11 cellular contexts compared by ENCODE assay signal in the genomic region with DNA sequence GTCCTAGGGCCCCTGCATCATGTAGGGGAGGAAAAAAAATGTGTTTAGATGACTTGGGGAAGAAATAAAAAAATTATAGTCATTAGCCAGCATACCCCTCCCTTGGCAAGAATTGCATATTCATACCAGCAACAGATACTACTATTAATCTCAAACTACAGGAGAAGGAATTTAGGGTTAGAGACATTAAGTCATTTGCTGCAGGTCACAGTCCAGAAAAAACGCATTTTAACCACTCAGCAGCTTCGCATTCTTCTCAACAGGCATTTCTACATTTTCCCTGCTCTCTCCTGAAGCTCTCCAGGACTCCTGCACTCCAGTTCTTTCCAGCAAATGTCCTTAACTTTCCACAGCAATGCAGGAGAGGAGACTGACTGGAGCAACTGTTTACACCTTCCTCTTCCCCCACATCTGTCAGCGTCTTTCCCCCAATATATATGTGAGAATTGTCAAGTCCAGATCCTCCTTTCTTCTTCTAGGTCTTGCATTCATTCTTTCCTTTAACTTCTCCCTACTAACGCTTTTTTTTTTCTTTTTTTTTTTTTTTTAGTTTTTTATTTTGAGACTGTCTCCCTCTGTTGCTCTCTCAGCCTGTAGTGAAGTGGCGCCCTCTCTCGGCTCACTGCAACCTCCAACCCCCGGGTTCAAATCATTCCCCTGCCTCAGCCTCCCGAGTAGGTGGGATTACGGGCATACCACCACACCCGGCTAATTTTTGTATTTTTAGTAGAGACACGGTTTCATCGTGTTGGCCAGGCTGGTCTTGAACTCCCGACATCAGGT. TPM values are rescaled to one million over a fixed set of nuclear protein-coding genes. Genes with fewer than 3 reads are reported as not detected.
DNase-seq lines count a peak whose midpoint lies in the region; ATAC-seq, FAIRE-seq and TF ChIP-seq lines count a peak whose summit lies in the region.
"Had no signal": no experiment of that assay in that cellular context is flagged by ENCODE, and none has a peak within 500 bp of the region (broad histone marks: within the 10 kb centered on the region; RNA-seq: fewer than 3 reads in every experiment).

No MANE protein-coding gene starts in this region.

- H3K9me1 ChIP-seq in keratinocyte (ENCODE audit: control insufficient read depth, extremely low read depth, insufficient read depth, low read length) = no peaks in the 10 kb centered on the region

- H3K4me1 Mint-ChIP-seq in GM23338 = peaks cover 10% of the 10 kb centered on the region; the same call in 2 of the 3 replicates
- no peaks in the 10 kb centered on the region for H3K4me1 Mint-ChIP-seq in activated CD4-positive, alpha-beta T cell treated with anti-CD3 and anti-CD28 coated beads, Interleukin-2, amount 10 ng/mL, durations not matched to agents 7 days and 5 days

- ATAC-seq in GM23338 = peak; percentile 87
- no peak for ATAC-seq in GM21515 (IDR thresholded peaks at IDR 0.05; ENCODE audit: unreplicated experiment)

- H3K27me3 ChIP-seq in GM23338 (ENCODE audit: insufficient read depth) = no peaks in the 10 kb centered on the region
- no peaks in the 10 kb centered on the region for H3K27me3 ChIP-seq in keratinocyte (ENCODE audit: control insufficient read depth, extremely low read depth, insufficient read depth, low read length)
- H3K27me3 ChIP-seq in right atrium auricular region = no peaks in the 10 kb centered on the region

- no peak overlapping the region for H3K4me2 ChIP-seq in GM23338
- no peak overlapping the region for H3K4me2 ChIP-seq in keratinocyte (ENCODE audit: control insufficient read depth, extremely low read depth, insufficient read depth, low read depth, low read length)

- H4K20me1 ChIP-seq in GM23338 (replicated peaks; ENCODE audit: insufficient read depth) (no peaks in the 10 kb centered on the region), keratinocyte (ENCODE audit: control insufficient read depth, extremely low read depth, insufficient read depth, low read length) (no peaks in the 10 kb centered on the region)

- no peak for FAIRE-seq in keratinocyte (lab: Jason Lieb, UNC)

- dilution Hi-C loops in keratinocyte (cut with MboI; ENCODE audit: extremely low pct_ligation_motif_present, low sequenced_read_pairs) = no loop called here

- H3K27ac ChIP-seq in GM23338 (ENCODE audit: low read depth) = no peak overlapping the region
- H3K27ac ChIP-seq in keratinocyte (ENCODE audit: control insufficient read depth, insufficient read depth, low read length) = no peak overlapping the region
- H3K27ac ChIP-seq in right atrium auricular region = no peak overlapping the region

- H3K9me3 Mint-ChIP-seq in GM23338 = no peaks in the 10 kb centered on the region
- H3K9me3 Mint-ChIP-seq in activated CD4-positive, alpha-beta T cell treated with anti-CD3 and anti-CD28 coated beads, Interleukin-2, amount 10 ng/mL, durations not matched to agents 7 days and 5 days = no peaks in the 10 kb centered on the region

- H3K4me1 ChIP-seq in GM23338 (ENCODE audit: insufficient read depth) (no peaks in the 10 kb centered on the region; the same call in 1 of the 2 replicates), keratinocyte (ENCODE audit: control insufficient read depth, extremely low read depth, insufficient read depth, low read length) (peaks cover 3% of the 10 kb centered on the region), right atrium auricular region (no peaks in the 10 kb centered on the region)

- no peak overlapping the region for H3K27ac Mint-ChIP-seq in GM23338
- no peak overlapping the region for H3K27ac Mint-ChIP-seq in activated CD4-positive, alpha-beta T cell treated with anti-CD3 and anti-CD28 coated beads, Interleukin-2, amount 10 ng/mL, durations not matched to agents 7 days and 5 days

- TF ChIP-seq CTCF in AG10803 (conservative IDR thresholded peaks at IDR 0.05; ENCODE audit: low read length) (peak; percentile 34), GM23338 (conservative IDR thresholded peaks at IDR 0.05; ENCODE audit: low read depth in 2 of 2) (peak; percentile 67 to 75), keratinocyte (optimal IDR thresholded peaks at IDR 0.05 in 1 of 3, IDR thresholded peaks at IDR 0.05 in 1 of 3, conservative IDR thresholded peaks at IDR 0.05 in 1 of 3; ENCODE audit: extremely low read depth in 1 of 3, insufficient read depth in 2 of 3, low read length in 3 of 3) (peak in 2 of 3 experiments; percentile 36 to 56), right atrium auricular region (IDR thresholded peaks at IDR 0.05) (peak in 1 of 2 donors; percentile 23)

- no peaks in the 10 kb centered on the region for H3K9me2 ChIP-seq in GM23338 (ENCODE audit: insufficient read depth)

- DNase-seq in AG10803 (ENCODE audit: low read depth) = no peak
- peak; percentile 68 for DNase-seq in GM23338 (ENCODE audit: low spot score)
- peak; percentile 24 for DNase-seq in activated CD4-positive, alpha-beta T cell treated with anti-CD3 and anti-CD28 coated beads, Interleukin-2, amount 10 ng/mL, durations not matched to agents 7 days and 5 days
- no peak for DNase-seq in keratinocyte (ENCODE audit: low read depth, low spot score)
- DNase-seq in NCI-H226 = no peak
- DNase-seq in retina = no peak
- no peak for DNase-seq in right atrium auricular region (ENCODE audit: low spot score)
- DNase-seq: midbrain; NK-92 treated with Interleukin-12 subunit alpha and Interleukin-12 subunit beta, amount 100 ng/mL, for 24 hours had no signal

- H3K9me3 ChIP-seq in keratinocyte (ENCODE audit: control insufficient read depth, low read depth, low read length) (no peaks in the 10 kb centered on the region), right atrium auricular region (no peaks in the 10 kb centered on the region)

- H3K79me2 ChIP-seq in GM23338 (replicated peaks; ENCODE audit: insufficient read depth) = no peaks in the 10 kb centered on the region
- H3K79me2 ChIP-seq in keratinocyte (ENCODE audit: control insufficient read depth, insufficient read depth, low read length) = no peaks in the 10 kb centered on the region

- CTCF ChIA-PET in activated CD4-positive, alpha-beta T cell treated with anti-CD3 and anti-CD28 coated beads, Interleukin-2, amount 10 ng/mL, durations not matched to agents 7 days and 5 days (lab: Charles Lee) = interaction anchor here (1.6 to 2.2 kb wide), 2 partner anchors 17 to 222 kb away, joined by 6 read pairs; no protein-coding TSS in a partner anchor

- POLR2A ChIA-PET in activated CD4-positive, alpha-beta T cell treated with anti-CD3 and anti-CD28 coated beads, Interleukin-2, amount 10 ng/mL, durations not matched to agents 7 days and 5 days (lab: Charles Lee) = no interaction called here

- no peak overlapping the region for H3K9ac ChIP-seq in keratinocyte (ENCODE audit: control insufficient read depth, extremely low read depth, insufficient read depth, low read length)

- H3K4me3 Mint-ChIP-seq in GM23338 = no peak overlapping the region
- H3K4me3 Mint-ChIP-seq in activated CD4-positive, alpha-beta T cell treated with anti-CD3 and anti-CD28 coated beads, Interleukin-2, amount 10 ng/mL, durations not matched to agents 7 days and 5 days = no peak overlapping the region

- H3K36me3 ChIP-seq in GM23338 (ENCODE audit: insufficient read depth) = no peaks in the 10 kb centered on the region
- H3K36me3 ChIP-seq in keratinocyte (ENCODE audit: control insufficient read depth in 2 of 2, extremely low read depth in 1 of 2, insufficient read depth in 2 of 2, low read length in 2 of 2) = no peaks in the 10 kb centered on the region
- H3K36me3 ChIP-seq in right atrium auricular region = no peaks in the 10 kb centered on the region

- no peaks in the 10 kb centered on the region for H3K36me3 Mint-ChIP-seq in GM23338 (ENCODE audit: low read depth)
- no peaks in the 10 kb centered on the region for H3K36me3 Mint-ChIP-seq in activated CD4-positive, alpha-beta T cell treated with anti-CD3 and anti-CD28 coated beads, Interleukin-2, amount 10 ng/mL, durations not matched to agents 7 days and 5 days (ENCODE audit: low read depth)

- H3K27me3 Mint-ChIP-seq in GM23338 (ENCODE audit: insufficient read depth, low read depth, poor library complexity) = peaks cover 5% of the 10 kb centered on the region
- peaks cover 3% of the 10 kb centered on the region for H3K27me3 Mint-ChIP-seq in activated CD4-positive, alpha-beta T cell treated with anti-CD3 and anti-CD28 coated beads, Interleukin-2, amount 10 ng/mL, durations not matched to agents 7 days and 5 days

- H2AFZ ChIP-seq in GM23338 (peak overlapping the region; percentile 86; the same call in 1 of the 2 replicates), keratinocyte (ENCODE audit: control insufficient read depth, low read length) (peak overlapping the region; percentile 37)

- no peak overlapping the region for H3K4me3 ChIP-seq in AG10803 (ENCODE audit: low read length)
- no peak overlapping the region for H3K4me3 ChIP-seq in GM23338
- H3K4me3 ChIP-seq in keratinocyte (ENCODE audit: control insufficient read depth in 2 of 3, extremely low read depth in 1 of 3, insufficient read depth in 2 of 3, low read depth in 1 of 3, low read length in 3 of 3) = no peak overlapping the region
- no peak overlapping the region for H3K4me3 ChIP-seq in right atrium auricular region

- H3F3A ChIP-seq in GM23338 (replicated peaks; ENCODE audit: low read depth) = no peaks in the 10 kb centered on the region

RNA-seq across cellular contexts. Expression of gene PRPS1L1, which starts 35.6 kb away (rescaled TPM):
- total RNA-seq in GM23338 (2014; rRNA removed; shearing (Covaris generic)) = not detected in 2 replicates
- polyA plus RNA-seq in GM23338 (2016; fragmentation: Nextera tagmentation; extraction: Ambion mirVana) (not detected in 2 replicates), keratinocyte (not detected in 3 replicates)
- not detected for total RNA-seq in activated CD4-positive, alpha-beta T cell treated with anti-CD3 and anti-CD28 coated beads, Interleukin-2, amount 10 ng/mL, durations not matched to agents 7 days and 5 days
- not detected for polyA plus RNA-seq in keratinocyte (2011; ENCODE audit: low read depth)
- not detected in 2 replicates for polyA plus RNA-seq in keratinocyte (2011; cell fraction: cytosol; rRNA removed)
- not detected in 2 replicates for polyA plus RNA-seq in keratinocyte (2011; cell fraction: nucleus; rRNA removed)
- polyA plus RNA-seq in keratinocyte (2012; ENCODE audit: low replicate concordance) = not detected in 2 replicates
- polyA minus RNA-seq in keratinocyte = not detected in 3 replicates
- not detected for polyA minus RNA-seq in keratinocyte (2011; cell fraction: cytosol; rRNA and poly(A)+ RNA removed)
- polyA minus RNA-seq in keratinocyte (2011; cell fraction: nucleus; rRNA and poly(A)+ RNA removed) = not detected in 2 replicates
- total RNA-seq in right atrium auricular region = not detected
- total RNA-seq: HT1080 had no signal

RNA-seq across cellular contexts. Expression of gene SNX13, which starts 51.8 kb away (rescaled TPM):
- total RNA-seq in GM23338 (2014; rRNA removed; shearing (Covaris generic)) = 26.4 and 42.7 TPM in 2 replicates
- polyA plus RNA-seq in GM23338 (2016; fragmentation: Nextera tagmentation; extraction: Ambion mirVana) (6.9 and 7.5 TPM in 2 replicates), keratinocyte (14.6 to 22.6 TPM (median 18.0 TPM) in 3 replicates)
- 10 to 100 TPM; 25.3 to 26.3 TPM for total RNA-seq in activated CD4-positive, alpha-beta T cell treated with anti-CD3 and anti-CD28 coated beads, Interleukin-2, amount 10 ng/mL, durations not matched to agents 7 days and 5 days
- 26.9 TPM for polyA plus RNA-seq in keratinocyte (2011; ENCODE audit: low read depth)
- 7.5 and 17.4 TPM in 2 replicates for polyA plus RNA-seq in keratinocyte (2011; cell fraction: cytosol; rRNA removed)
- polyA plus RNA-seq in keratinocyte (2011; cell fraction: nucleus; rRNA removed) = 22.6 and 29.3 TPM in 2 replicates
- 15.4 and 15.7 TPM in 2 replicates for polyA plus RNA-seq in keratinocyte (2012; ENCODE audit: low replicate concordance)
- polyA minus RNA-seq in keratinocyte = 8.3 to 36.9 TPM (median 17.7 TPM) in 3 replicates
- polyA minus RNA-seq in keratinocyte (2011; cell fraction: cytosol; rRNA and poly(A)+ RNA removed) = 10.0 TPM
- polyA minus RNA-seq in keratinocyte (2011; cell fraction: nucleus; rRNA and poly(A)+ RNA removed) = 30.3 and 56.2 TPM in 2 replicates
- 10 to 100 TPM; 36.1 to 46.9 TPM for total RNA-seq in right atrium auricular region

Comparison
In these comparisons a context has a peak if more than half of its experiments do, and no peak if none do; other contexts are left out.
1. DNase-seq: peak in GM23338 (single experiment) and activated CD4-positive, alpha-beta T cell treated with anti-CD3 and anti-CD28 coated beads, Interleukin-2, amount 10 ng/mL, durations not matched to agents 7 days and 5 days (single experiment); none in AG10803 (single experiment), keratinocyte (single experiment), NCI-H226 (single experiment), retina (single experiment) and right atrium auricular region (single experiment).